15 cellular contexts compared by ENCODE assay signal in the genomic region with DNA sequence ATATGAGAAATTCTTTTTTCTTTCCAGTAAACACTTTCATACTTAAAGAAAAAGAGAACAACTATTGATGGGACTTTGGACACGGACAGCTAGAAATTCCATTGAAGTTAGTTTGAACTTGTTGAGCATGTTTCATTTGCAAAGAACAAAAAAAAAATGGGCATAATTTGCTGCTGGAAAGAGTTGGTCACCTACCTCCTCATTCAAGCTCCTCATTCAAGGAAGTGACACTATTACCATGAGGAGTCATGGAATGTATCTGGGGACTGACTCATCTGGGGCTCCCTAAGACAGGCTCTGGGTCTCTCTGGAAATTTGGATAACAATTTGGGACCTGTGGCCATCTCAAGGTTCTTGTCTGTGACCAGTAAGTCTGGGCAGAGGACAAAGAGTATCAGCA. TPM values are rescaled to one million over a fixed set of nuclear protein-coding genes. Genes with fewer than 3 reads are reported as not detected.
DNase-seq lines count a peak whose midpoint lies in the region; TF ChIP-seq lines count a peak whose summit lies in the region.
"Had no signal": no experiment of that assay in that cellular context is flagged by ENCODE, and none has a peak within 500 bp of the region (broad histone marks: within the 10 kb centered on the region; RNA-seq: fewer than 3 reads in every experiment).

No MANE protein-coding gene starts in this region.

- peak overlapping the region; percentile 15 for H3K27ac ChIP-seq in brain microvascular endothelial cell
- no peak overlapping the region for H3K27ac ChIP-seq in CD4-positive, alpha-beta memory T cell (ENCODE audit: low read depth, low read length)
- H3K27ac ChIP-seq: parathyroid adenoma, upper lobe of right lung had no signal

- intact Hi-C loops in CD4-positive, alpha-beta memory T cell (cut with micrococcal nuclease) = no loop called here

- H3K9me3 ChIP-seq in CD4-positive, alpha-beta memory T cell (ENCODE audit: control insufficient read depth in 1 of 2, low read length in 2 of 2) = no peaks in the 10 kb centered on the region
- H3K9me3 ChIP-seq: BE2C, upper lobe of right lung had no signal

- no peaks in the 10 kb centered on the region for H3K27me3 ChIP-seq in brain microvascular endothelial cell (replicated peaks)
- no peaks in the 10 kb centered on the region for H3K27me3 ChIP-seq in CD4-positive, alpha-beta memory T cell (ENCODE audit: insufficient read depth, low read length)
- H3K27me3 ChIP-seq: BE2C, upper lobe of right lung had no signal

- no peaks in the 10 kb centered on the region for H3K4me1 ChIP-seq in CD4-positive, alpha-beta memory T cell (ENCODE audit: insufficient read depth, low read length)

- TF ChIP-seq CTCF in brain microvascular endothelial cell (IDR thresholded peaks at IDR 0.05; ENCODE audit: low read depth, low read length, missing control alignments) = no peak
- TF ChIP-seq CTCF in GM10248 (IDR thresholded peaks at IDR 0.05; ENCODE audit: control extremely low read depth, extremely low read depth, low read depth, missing control alignments) = no peak

- TF ChIP-seq EP300 in Ishikawa (IDR thresholded peaks at IDR 0.05; ENCODE audit: borderline replicate concordance) = peak; percentile 64; the same call in 1 of the 2 replicates

- peaks cover 0 to 11% of the 10 kb centered on the region in 2 donors for H3K36me3 Mint-ChIP-seq in CD4-positive, alpha-beta memory T cell

- peak; percentile 39 for DNase-seq in AG08396 (ENCODE audit: low spot score)
- peak; percentile 29 for DNase-seq in brain microvascular endothelial cell
- peak; percentile 26 for DNase-seq in kidney glomerular epithelial cell (lab: John Stamatoyannopoulos, UW)
- no peak for DNase-seq in GM10248 (ENCODE audit: extremely low spot score)
- DNase-seq in NCI-H345 treated with DMSO at 0.1 percent for 48 hours (lab: John Stamatoyannopoulos, UW; ENCODE audit: unreplicated experiment) = no peak
- DNase-seq in CD4-positive, alpha-beta memory T cell = no peak
- no peak for DNase-seq in DMS79 (lab: John Stamatoyannopoulos, UW)
- DNase-seq: activated naive CD4-positive, alpha-beta T cell treated with Interleukin-2 at 50 U/mL for 16 hours; BE2C; erythroblast; NCI-H187; NCI-H774; upper lobe of right lung had no signal

- TF ChIP-seq RAD21 in Ishikawa (IDR thresholded peaks at IDR 0.05; ENCODE audit: low read depth) = no peak

- in situ Hi-C loops in brain microvascular endothelial cell (cut with HindIII; ENCODE audit: low pct_ligation_motif_present, low sequenced_read_pairs) = no loop called here

- no peak overlapping the region for H3K4me3 Mint-ChIP-seq in CD4-positive, alpha-beta memory T cell

- POLR2A ChIA-PET in GM10248 (lab: Yijun Ruan, JAX) = no interaction called here
- POLR2A ChIA-PET in CD4-positive, alpha-beta memory T cell (lab: Charles Lee; ENCODE audit: partially characterized antibody) = no interaction called here

- no peaks in the 10 kb centered on the region for H3K36me3 ChIP-seq in brain microvascular endothelial cell (replicated peaks)
- no peaks in the 10 kb centered on the region for H3K36me3 ChIP-seq in CD4-positive, alpha-beta memory T cell (ENCODE audit: insufficient read depth, low read length)
- H3K36me3 ChIP-seq: BE2C, upper lobe of right lung had no signal

- no peak overlapping the region for H3K4me3 ChIP-seq in brain microvascular endothelial cell (ENCODE audit: low read depth, low read length)
- no peak overlapping the region for H3K4me3 ChIP-seq in CD4-positive, alpha-beta memory T cell (ENCODE audit: low read length in 2 of 2)
- H3K4me3 ChIP-seq: upper lobe of right lung had no signal

- CTCF ChIA-PET in GM10248 (lab: Yijun Ruan, JAX) = no interaction called here
- CTCF ChIA-PET in CD4-positive, alpha-beta memory T cell (lab: Charles Lee; ENCODE audit: partially characterized antibody) = no interaction called here

- H3K27ac Mint-ChIP-seq in CD4-positive, alpha-beta memory T cell = no peak overlapping the region

- H3K4me1 Mint-ChIP-seq in CD4-positive, alpha-beta memory T cell = no peaks in the 10 kb centered on the region

- peaks cover 0 to 3% (median 0%) of the 10 kb centered on the region in 8 donors for H3K9me3 Mint-ChIP-seq in CD4-positive, alpha-beta memory T cell

- no peaks in the 10 kb centered on the region for H3K27me3 Mint-ChIP-seq in CD4-positive, alpha-beta memory T cell

TF ChIP-seq in Ishikawa, 13 proteins besides CTCF, POLR2A, EP300 and RAD21:
- TF ChIP-seq, protein P1, sequence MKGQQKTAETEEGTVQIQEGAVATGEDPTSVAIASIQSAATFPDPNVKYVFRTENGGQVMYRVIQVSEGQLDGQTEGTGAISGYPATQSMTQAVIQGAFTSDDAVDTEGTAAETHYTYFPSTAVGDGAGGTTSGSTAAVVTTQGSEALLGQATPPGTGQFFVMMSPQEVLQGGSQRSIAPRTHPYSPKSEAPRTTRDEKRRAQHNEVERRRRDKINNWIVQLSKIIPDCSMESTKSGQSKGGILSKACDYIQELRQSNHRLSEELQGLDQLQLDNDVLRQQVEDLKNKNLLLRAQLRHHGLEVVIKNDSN (IDR thresholded peaks at IDR 0.05) = no peak
- TF ChIP-seq CEBPB (IDR thresholded peaks at IDR 0.05) (no peak), YY1 (IDR thresholded peaks at IDR 0.05; ENCODE audit: low read depth) (no peak), ZBTB7A (IDR thresholded peaks at IDR 0.05; ENCODE audit: low read depth) (no peak), EGR1 (IDR thresholded peaks at IDR 0.05) (no peak), TEAD4 (IDR thresholded peaks at IDR 0.05) (peak; percentile 9; the same call in 1 of the 2 replicates), NFIC (IDR thresholded peaks at IDR 0.05) (no peak), TCF12 (IDR thresholded peaks at IDR 0.05; ENCODE audit: low read depth) (no peak), TAF1 (IDR thresholded peaks at IDR 0.05; ENCODE audit: low read depth) (no peak), CREB1 (IDR thresholded peaks at IDR 0.05; ENCODE audit: low read depth) (no peak), FOXM1 (IDR thresholded peaks at IDR 0.05; ENCODE audit: borderline replicate concordance, low read depth) (peak; percentile 41; the same call in 1 of the 2 replicates)
- TF ChIP-seq, protein P2, sequence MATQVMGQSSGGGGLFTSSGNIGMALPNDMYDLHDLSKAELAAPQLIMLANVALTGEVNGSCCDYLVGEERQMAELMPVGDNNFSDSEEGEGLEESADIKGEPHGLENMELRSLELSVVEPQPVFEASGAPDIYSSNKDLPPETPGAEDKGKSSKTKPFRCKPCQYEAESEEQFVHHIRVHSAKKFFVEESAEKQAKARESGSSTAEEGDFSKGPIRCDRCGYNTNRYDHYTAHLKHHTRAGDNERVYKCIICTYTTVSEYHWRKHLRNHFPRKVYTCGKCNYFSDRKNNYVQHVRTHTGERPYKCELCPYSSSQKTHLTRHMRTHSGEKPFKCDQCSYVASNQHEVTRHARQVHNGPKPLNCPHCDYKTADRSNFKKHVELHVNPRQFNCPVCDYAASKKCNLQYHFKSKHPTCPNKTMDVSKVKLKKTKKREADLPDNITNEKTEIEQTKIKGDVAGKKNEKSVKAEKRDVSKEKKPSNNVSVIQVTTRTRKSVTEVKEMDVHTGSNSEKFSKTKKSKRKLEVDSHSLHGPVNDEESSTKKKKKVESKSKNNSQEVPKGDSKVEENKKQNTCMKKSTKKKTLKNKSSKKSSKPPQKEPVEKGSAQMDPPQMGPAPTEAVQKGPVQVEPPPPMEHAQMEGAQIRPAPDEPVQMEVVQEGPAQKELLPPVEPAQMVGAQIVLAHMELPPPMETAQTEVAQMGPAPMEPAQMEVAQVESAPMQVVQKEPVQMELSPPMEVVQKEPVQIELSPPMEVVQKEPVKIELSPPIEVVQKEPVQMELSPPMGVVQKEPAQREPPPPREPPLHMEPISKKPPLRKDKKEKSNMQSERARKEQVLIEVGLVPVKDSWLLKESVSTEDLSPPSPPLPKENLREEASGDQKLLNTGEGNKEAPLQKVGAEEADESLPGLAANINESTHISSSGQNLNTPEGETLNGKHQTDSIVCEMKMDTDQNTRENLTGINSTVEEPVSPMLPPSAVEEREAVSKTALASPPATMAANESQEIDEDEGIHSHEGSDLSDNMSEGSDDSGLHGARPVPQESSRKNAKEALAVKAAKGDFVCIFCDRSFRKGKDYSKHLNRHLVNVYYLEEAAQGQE (IDR thresholded peaks at IDR 0.05; ENCODE audit: low read depth) = no peak
- TF ChIP-seq, protein P3, sequence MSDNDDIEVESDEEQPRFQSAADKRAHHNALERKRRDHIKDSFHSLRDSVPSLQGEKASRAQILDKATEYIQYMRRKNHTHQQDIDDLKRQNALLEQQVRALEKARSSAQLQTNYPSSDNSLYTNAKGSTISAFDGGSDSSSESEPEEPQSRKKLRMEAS (IDR thresholded peaks at IDR 0.05) = no peak

RNA-seq across cellular contexts. Expression of a gene that starts 50.4 kb away (rescaled TPM):
- total RNA-seq in CD4-positive, alpha-beta memory T cell = 10 to 100 TPM; 21.2 to 24.1 TPM
- polyA plus RNA-seq in CD4-positive, alpha-beta memory T cell = 10 to 100 TPM in 1 of 2 donors, 1 to 10 TPM in 1; 8.0 to 18.4 TPM

Comparison
In these comparisons a context has a peak if more than half of its experiments do, and no peak if none do; other contexts are left out.
1. DNase-seq: peak in AG08396 (single experiment), brain microvascular endothelial cell (single experiment) and kidney glomerular epithelial cell (single experiment); none in GM10248 (single experiment), NCI-H345 treated with DMSO at 0.1 percent for 48 hours (single experiment), CD4-positive, alpha-beta memory T cell (0 of 5) and DMS79 (single experiment).